ENCODE assay signal across 8 cellular contexts in genomic region chr15:76737573-76737972, GRCh38.
"Had no signal": no experiment of that assay in that cellular context is flagged by ENCODE, and none has a peak within 500 bp of the region (broad histone marks: within the 10 kb centered on the region; RNA-seq: fewer than 3 reads in every experiment).

No MANE protein-coding gene starts in this region.

- H3K27ac ChIP-seq: KMS-11 had no signal

- FAIRE-seq: H1, H54, HTR-8/SVneo had no signal

- H3K9ac ChIP-seq: KMS-11 had no signal

- H2AFZ ChIP-seq: GM23338 had no signal

- H3K4me2 ChIP-seq: GM23338, KMS-11 had no signal

- H3K4me3 ChIP-seq: GM23338 had no signal

- DNase-seq: H9, HCEC 1CT, KBM-7 had no signal

- ATAC-seq: GM23338 had no signal
